8 cellular contexts compared by ENCODE assay signal in genomic region chr1:226108935-226109828, GRCh38. TPM values are rescaled to one million over a fixed set of nuclear protein-coding genes. Genes with fewer than 3 reads are reported as not detected.
DNase-seq lines count a peak whose midpoint lies in the region; ATAC-seq and TF ChIP-seq lines count a peak whose summit lies in the region.

No MANE protein-coding gene starts in this region.

- H3K4me3 ChIP-seq in SJCRH30 (peak overlapping the region; percentile 83), esophagus muscularis mucosa (peak overlapping the region; percentile 66 to 88 (median 80)), neuronal stem cell (ENCODE audit: low read length in 2 of 2) (peak overlapping the region; percentile 71 to 78)

- H3K27me3 Mint-ChIP-seq in activated T-cell treated with anti-CD3 and anti-CD28 coated beads, Interleukin-2, amount 50 U/mL, for 4 hours (ENCODE audit: low read depth), result no peaks in the 10 kb centered on the region

- H2AFZ ChIP-seq in neuronal stem cell (ENCODE audit: low read length), result peak overlapping the region; percentile 95

- peak overlapping the region; percentile 87 for H3K23ac ChIP-seq in neuronal stem cell (ENCODE audit: low read depth, low read length, poor library complexity)

- peak overlapping the region; percentile 84 for H3K18ac ChIP-seq in neuronal stem cell (ENCODE audit: low read length)

- peak in 1 of 2 donors; percentile 7 for ATAC-seq in activated T-cell treated with anti-CD3 and anti-CD28 coated beads, Interleukin-2, amount 50 U/mL, for 4 hours
- no peak for ATAC-seq in HG03520 (IDR thresholded peaks at IDR 0.05; ENCODE audit: unreplicated experiment)

- H3K9me3 ChIP-seq in SJCRH30 (replicated peaks) (no peaks in the 10 kb centered on the region), esophagus muscularis mucosa (no peaks in the 10 kb centered on the region), neuronal stem cell (replicated peaks in 1 of 2; ENCODE audit: control insufficient read depth in 2 of 2, insufficient read depth in 1 of 2, low read depth in 1 of 2, low read length in 2 of 2) (no peaks in the 10 kb centered on the region)

- no peaks in the 10 kb centered on the region for H3K9me3 Mint-ChIP-seq in activated T-cell treated with anti-CD3 and anti-CD28 coated beads, Interleukin-2, amount 50 U/mL, for 4 hours

- H3K4me1 Mint-ChIP-seq in activated T-cell treated with anti-CD3 and anti-CD28 coated beads, Interleukin-2, amount 50 U/mL, for 4 hours (ENCODE audit: low read depth), result peaks cover 17% of the 10 kb centered on the region

- H3K14ac ChIP-seq in neuronal stem cell (ENCODE audit: low read length), result peak overlapping the region; percentile 63

- peaks cover 20% of the 10 kb centered on the region for H3K4me1 ChIP-seq in SJCRH30
- peaks cover 28 to 31% (median 30%) of the 10 kb centered on the region in 4 donors for H3K4me1 ChIP-seq in esophagus muscularis mucosa
- peaks cover 10 to 23% of the 10 kb centered on the region in 2 donors for H3K4me1 ChIP-seq in neuronal stem cell (ENCODE audit: control insufficient read depth in 2 of 2, insufficient read depth in 1 of 2, low read depth in 1 of 2, low read length in 2 of 2)

- no peak overlapping the region for H4K91ac ChIP-seq in neuronal stem cell (ENCODE audit: low read depth, low read length, poor library complexity)

- no peak overlapping the region for H2BK15ac ChIP-seq in neuronal stem cell (ENCODE audit: low read length)

- H3K36me3 ChIP-seq in SJCRH30 (no peaks in the 10 kb centered on the region), esophagus muscularis mucosa (no peaks in the 10 kb centered on the region), neuronal stem cell (replicated peaks in 1 of 2; ENCODE audit: control insufficient read depth in 2 of 2, insufficient read depth in 2 of 2, low read length in 2 of 2) (no peaks in the 10 kb centered on the region)

- no peaks in the 10 kb centered on the region for H3K79me1 ChIP-seq in neuronal stem cell (ENCODE audit: low read depth, low read length)

- intact Hi-C loops in esophagus muscularis mucosa (cut with DNase I), result no loop called here

- 13% methylated on average over 21 of the region's 23 CpGs for WGBS in esophagus muscularis mucosa
- no CpG with 5 or more reads among the region's 23 CpGs for WGBS in neuronal stem cell (ENCODE audit: extremely low coverage in 2 of 2, insufficient read length in 2 of 2, insufficient replicate concordance in 1 of 2), 2 donors

- TF ChIP-seq EP300 in esophagus muscularis mucosa (IDR thresholded peaks at IDR 0.05), result no peak

- H3K27ac ChIP-seq in SJCRH30 (peak overlapping the region; percentile 63), esophagus muscularis mucosa (replicated peaks in 1 of 4) (peak overlapping the region; percentile 96 to 100 (median 98)), neuronal stem cell (replicated peaks; ENCODE audit: low read length) (no peak overlapping the region)

- no peak overlapping the region for H2AK5ac ChIP-seq in neuronal stem cell (ENCODE audit: low read depth, low read length)

- TF ChIP-seq POLR2A in esophagus muscularis mucosa (IDR thresholded peaks at IDR 0.05; ENCODE audit: low read depth), result no peak

- H3K4me2 ChIP-seq in neuronal stem cell (ENCODE audit: insufficient read depth, low read length, poor library complexity, severe bottlenecking), result peak overlapping the region; percentile 89

- H3K27me3 ChIP-seq in SJCRH30 (no peaks in the 10 kb centered on the region), esophagus muscularis mucosa (no peaks in the 10 kb centered on the region), neuronal stem cell (ENCODE audit: control insufficient read depth in 3 of 3, insufficient read depth in 3 of 3, low read depth in 1 of 3, low read length in 3 of 3) (peaks cover 0 to 8% (median 0%) of the 10 kb centered on the region in 3 experiments)

- TF ChIP-seq CTCF in esophagus muscularis mucosa (IDR thresholded peaks at IDR 0.05), result peak in 1 of 3 experiments; percentile 15

- no peak overlapping the region for H2BK12ac ChIP-seq in neuronal stem cell (ENCODE audit: low read length)

- H3K4ac ChIP-seq in neuronal stem cell (ENCODE audit: low read length), result no peak overlapping the region

- H4K8ac ChIP-seq in neuronal stem cell (ENCODE audit: low read depth, low read length), result no peak overlapping the region

- peak overlapping the region; percentile 93 for H3K4me3 Mint-ChIP-seq in activated T-cell treated with anti-CD3 and anti-CD28 coated beads, Interleukin-2, amount 50 U/mL, for 4 hours

- no peak overlapping the region for H2BK120ac ChIP-seq in neuronal stem cell (ENCODE audit: low read depth, low read length)

- no peaks in the 10 kb centered on the region for H3K36me3 Mint-ChIP-seq in activated T-cell treated with anti-CD3 and anti-CD28 coated beads, Interleukin-2, amount 50 U/mL, for 4 hours (ENCODE audit: insufficient read depth)

- no peak for DNase-seq in activated T-cell treated with anti-CD3 and anti-CD28 coated beads, Interleukin-2, amount 50 U/mL, for 4 hours
- DNase-seq in activated T-cell treated with anti-CD3 and anti-CD28 coated beads, Interleukin-2, amount 50 U/mL, for 48 hours, result no peak
- DNase-seq in SJCRH30, result peak; percentile 67 to 84
- DNase-seq in esophagus muscularis mucosa (ENCODE audit: extremely low spot score), result no peak
- DNase-seq in neuronal stem cell (ENCODE audit: low spot score), result no peak
- DNase-seq in foreskin melanocyte, result no peak
- DNase-seq in NCI-H1436 (lab: John Stamatoyannopoulos, UW), result no peak

- H2BK5ac ChIP-seq in neuronal stem cell (ENCODE audit: low read length), result no peak overlapping the region

- peak overlapping the region; percentile 86 for H3K9ac ChIP-seq in neuronal stem cell (ENCODE audit: low read depth, low read length, poor library complexity)

RNA-seq across cellular contexts. Expression of gene H3-3A, which starts 46.7 kb away (rescaled TPM):
- 100 to 1,000 TPM; 328 to 367 (median 332) TPM for total RNA-seq in activated T-cell treated with anti-CD3 and anti-CD28 coated beads, Interleukin-2, amount 50 U/mL, for 4 hours
- 923 and 957 TPM in 2 replicates for total RNA-seq in SJCRH30 (2014; rRNA removed; shearing (Covaris generic))
- 100 to 1,000 TPM; 319 to 384 (median 350) TPM for total RNA-seq in esophagus muscularis mucosa
- 2,556 TPM for polyA plus RNA-seq in neuronal stem cell (2013, experiment 1 of 2)
- 2,683 TPM for polyA plus RNA-seq in neuronal stem cell (2013, experiment 2 of 2)

Comparison
In these comparisons a context has a peak if more than half of its experiments do, and no peak if none do; other contexts are left out.
1. DNase-seq: peak in SJCRH30 (2 of 2); none in activated T-cell treated with anti-CD3 and anti-CD28 coated beads, Interleukin-2, amount 50 U/mL, for 4 hours (single experiment), activated T-cell treated with anti-CD3 and anti-CD28 coated beads, Interleukin-2, amount 50 U/mL, for 48 hours (0 of 2), esophagus muscularis mucosa (single experiment), neuronal stem cell (single experiment), foreskin melanocyte (single experiment) and NCI-H1436 (single experiment).
2. Peak in every context shown above with its lines, with median percentiles within 50 percentile points of each other: H3K4me3 ChIP-seq.